17 cellular contexts compared by ENCODE assay signal in genomic region chr20:32623667-32624157, GRCh38. TPM values are rescaled to one million over a fixed set of nuclear protein-coding genes. Genes with fewer than 3 reads are reported as not detected.
DNase-seq lines count a peak whose midpoint lies in the region; FAIRE-seq and TF ChIP-seq lines count a peak whose summit lies in the region.
"Had no signal": no experiment of that assay in that cellular context is flagged by ENCODE, and none has a peak within 500 bp of the region (broad histone marks: within the 10 kb centered on the region; RNA-seq: fewer than 3 reads in every experiment).

No MANE protein-coding gene starts in this region.

- H4K8ac ChIP-seq in H1 (ENCODE audit: extremely low read depth, insufficient read depth, low read length) = no peak overlapping the region

- H3K4me1 ChIP-seq in H1 (replicated peaks in 1 of 4; ENCODE audit: control insufficient read depth in 3 of 4, insufficient read depth in 4 of 4, low read length in 3 of 4) = peaks cover 0 to 11% (median 9%) of the 10 kb centered on the region in 4 experiments; a peak in 6 of 7 replicates
- peaks cover 9% of the 10 kb centered on the region for H3K4me1 ChIP-seq in parathyroid adenoma

- H3K4me2 ChIP-seq in H1 (ENCODE audit: insufficient read depth in 1 of 2, low read depth in 2 of 2, low read length in 2 of 2) (no peak overlapping the region), parathyroid adenoma (ENCODE audit: low read length) (no peak overlapping the region)
- H3K4me2 ChIP-seq: A549 had no signal

- no peak for TF ChIP-seq EP300 in H1 (IDR thresholded peaks at IDR 0.05; ENCODE audit: borderline replicate concordance in 1 of 2, low read depth in 2 of 2, low read length in 2 of 2)

- H3K27ac ChIP-seq in H1 (ENCODE audit: low read depth, low read length) = no peak overlapping the region
- H3K27ac ChIP-seq in parathyroid adenoma = no peak overlapping the region
- H3K27ac ChIP-seq: A549, spleen, upper lobe of left lung had no signal

- 61% methylated on average over 16 of the region's 18 CpGs; no CpG with 5 or more reads in 1 of the 2 experiments for WGBS in H1 (ENCODE audit: extremely low coverage in 1 of 2, insufficient coverage in 1 of 2, insufficient read length in 1 of 2, insufficient replicate concordance in 2 of 2, low coverage in 1 of 2, low lambda C conversion rate in 2 of 2, missing lambda C conversion rate in 1 of 2), 2 experiments

- no peak overlapping the region for H3K4me3 ChIP-seq in H1 (ENCODE audit: extremely low read depth in 1 of 4, insufficient read depth in 2 of 4, low read depth in 3 of 4, low read length in 4 of 4)
- H3K4me3 ChIP-seq in parathyroid adenoma (ENCODE audit: low read depth, low read length) = no peak overlapping the region
- H3K4me3 ChIP-seq: A549, spleen, upper lobe of left lung had no signal

- no peaks in the 10 kb centered on the region for H3K9me3 ChIP-seq in H1 (ENCODE audit: insufficient read depth in 2 of 2, low read depth in 1 of 2, low read length in 1 of 2)
- H3K9me3 ChIP-seq in parathyroid adenoma (ENCODE audit: control insufficient read depth, low read length) = no peaks in the 10 kb centered on the region
- H3K9me3 ChIP-seq: A549, spleen, upper lobe of left lung had no signal

- H3K23ac ChIP-seq in H1 (ENCODE audit: insufficient read length) = no peak overlapping the region

- H3K14ac ChIP-seq in H1 (ENCODE audit: insufficient read length) = no peak overlapping the region

- TF ChIP-seq POLR2A in H1 (IDR thresholded peaks at IDR 0.05; ENCODE audit: control extremely low read depth in 1 of 2, low read depth in 2 of 2, low read length in 2 of 2) = no peak

- H3K79me1 ChIP-seq in H1 (ENCODE audit: low read depth, low read length) = no peaks in the 10 kb centered on the region

- H2BK5ac ChIP-seq in H1 (ENCODE audit: low read depth, low read length) = no peak overlapping the region

- no peaks in the 10 kb centered on the region for H3K27me3 ChIP-seq in H1 (replicated peaks in 1 of 4; ENCODE audit: control insufficient read depth in 3 of 4, extremely low read depth in 1 of 4, insufficient read depth in 3 of 4, low read length in 3 of 4)
- no peaks in the 10 kb centered on the region for H3K27me3 ChIP-seq in parathyroid adenoma (ENCODE audit: control insufficient read depth, insufficient read depth, low read length)

- no peak overlapping the region for H4K91ac ChIP-seq in H1 (replicated peaks; ENCODE audit: insufficient read length, low read length)

- H2AK5ac ChIP-seq in H1 (ENCODE audit: low read depth, low read length) = no peak overlapping the region

- no peak overlapping the region for H2BK20ac ChIP-seq in H1 (ENCODE audit: low read length)

- H4K5ac ChIP-seq in H1 (ENCODE audit: insufficient read length, low read depth, low read length) = no peak overlapping the region

- TF ChIP-seq RAD21 in H1 (IDR thresholded peaks at IDR 0.05 in 1 of 2, conservative IDR thresholded peaks at IDR 0.05 in 1 of 2; ENCODE audit: low read depth in 2 of 2, low read length in 2 of 2) = peak; percentile 38 to 60; a peak in 3 of 4 replicates

- H2BK12ac ChIP-seq in H1 (ENCODE audit: low read depth, low read length) = no peak overlapping the region

- no peak overlapping the region for H3K18ac ChIP-seq in H1 (ENCODE audit: extremely low read depth, low read length)

- H3K23me2 ChIP-seq in H1 (ENCODE audit: low read depth, low read length) = no peaks in the 10 kb centered on the region; the same call in 1 of the 2 replicates

- DNase-seq in DMS79 treated with DMSO at 0.1 percent for 48 hours (lab: John Stamatoyannopoulos, UW) (peak; percentile 33), DMS79 (lab: John Stamatoyannopoulos, UW) (no peak), NCI-H2196 (lab: John Stamatoyannopoulos, UW; ENCODE audit: unreplicated experiment) (peak; percentile 71), H1 (ENCODE audit: low read depth in 1 of 2, low spot score in 2 of 2) (peak in 1 of 2 experiments; percentile 13), 8988T (no peak), NAMALWA (ENCODE audit: low spot score) (no peak)
- DNase-seq in NK-92 treated with Interleukin-12 subunit alpha and Interleukin-12 subunit beta, amount 100 ng/mL, for 24 hours (lab: John Stamatoyannopoulos, UW) = no peak
- DNase-seq: activated CD4-positive, CD25-positive, alpha-beta regulatory T cell treated with anti-CD3 and anti-CD28 coated beads, Interleukin-2, amount 50 U/mL, for 72 hours; activated gamma-delta T cell; NCI-H2107; spleen had no signal

- H3K36me3 ChIP-seq in H1 (ENCODE audit: control insufficient read depth in 2 of 4, insufficient read depth in 4 of 4, low read length in 3 of 4) = no peaks in the 10 kb centered on the region
- H3K36me3 ChIP-seq in parathyroid adenoma (ENCODE audit: control insufficient read depth, insufficient read depth, low read length) = no peaks in the 10 kb centered on the region
- H3K36me3 ChIP-seq: spleen, upper lobe of left lung had no signal

- H2BK15ac ChIP-seq in H1 (ENCODE audit: low read length) = no peak overlapping the region

- H2AFZ ChIP-seq in H1 (ENCODE audit: low read length) = no peak overlapping the region
- peak overlapping the region; percentile 10 for H2AFZ ChIP-seq in parathyroid adenoma

- no peak overlapping the region for H3K4ac ChIP-seq in H1 (replicated peaks; ENCODE audit: insufficient read length, low read depth, low read length)

- H3K9ac ChIP-seq in H1 (replicated peaks in 1 of 4; ENCODE audit: extremely low read depth in 1 of 4, low read depth in 3 of 4, low read length in 3 of 4) (no peak overlapping the region), parathyroid adenoma (no peak overlapping the region)

- POLR2A ChIA-PET in H1 (lab: Charles Lee; ENCODE audit: partially characterized antibody) = interaction anchor here (1.0 kb wide), 1 partner anchor 10 kb away, joined by 3 read pairs; no protein-coding TSS in a partner anchor

- no peak overlapping the region for H2BK120ac ChIP-seq in H1 (replicated peaks; ENCODE audit: low read depth, low read length)

- H3K79me2 ChIP-seq in H1 (ENCODE audit: control insufficient read depth in 1 of 2, insufficient read depth in 2 of 2, low read length in 2 of 2) (no peaks in the 10 kb centered on the region), parathyroid adenoma (no peaks in the 10 kb centered on the region)

- H3K56ac ChIP-seq in H1 (replicated peaks; ENCODE audit: insufficient read length, low read depth, low read length) = no peak overlapping the region

- peaks cover 0 to 2% of the 10 kb centered on the region in 2 experiments for H4K20me1 ChIP-seq in H1 (replicated peaks in 1 of 2; ENCODE audit: control insufficient read depth in 1 of 2, insufficient read depth in 2 of 2, low read length in 2 of 2)

- TF ChIP-seq CTCF in H1 (IDR thresholded peaks at IDR 0.05; ENCODE audit: control extremely low read depth in 1 of 3, insufficient read depth in 1 of 3, low read depth in 1 of 3, low read length in 3 of 3) (peak; percentile 44 to 56 (median 48)), parathyroid adenoma (IDR thresholded peaks at IDR 0.05) (peak; percentile 7)

- no peak for FAIRE-seq in H1 (lab: Jason Lieb, UNC)
- FAIRE-seq: A549, G401.6, GM12891 had no signal

- CTCF ChIA-PET in H1 (lab: Charles Lee; ENCODE audit: partially characterized antibody) = interaction anchor here (0.5 to 3.5 kb wide), 4 partner anchors 12 to 834 kb away, joined by 3 to 14 read pairs (median 3); no protein-coding TSS in a partner anchor

TF ChIP-seq in H1, 55 proteins besides CTCF, POLR2A, EP300 and RAD21:
- TF ChIP-seq MAX (IDR thresholded peaks at IDR 0.05) (0 out of 2 replicates have a peak, but pooled peaks have one; percentile 25), HDAC2 (IDR thresholded peaks at IDR 0.05; ENCODE audit: borderline replicate concordance in 1 of 2, low read depth in 2 of 2, low read length in 2 of 2) (0 out of 4 replicates have a peak, but pooled peaks of 1 of the 2 experiments have one; percentile 5), ZNF274 (IDR thresholded peaks at IDR 0.05; ENCODE audit: borderline replicate concordance, extremely low read depth, low read length) (no peak)

RNA-seq across cellular contexts. Expression of gene NOL4L, which starts 38.6 kb away (rescaled TPM):
- total RNA-seq in H1 (2021; fragmentation: NEBNext Ultra II Directional; extraction: Animal tissue kit (Norgen Biotek cat#: 25700)) = 23.5 and 23.7 TPM in 2 replicates
- 15.3 and 24.9 TPM in 2 replicates for polyA plus RNA-seq in H1 (2011; rRNA removed)
- 11.7 TPM for polyA plus RNA-seq in H1 (2011; cell fraction: cytosol; rRNA removed)
- 37.7 TPM for polyA plus RNA-seq in H1 (2011; cell fraction: nucleus; rRNA removed)
- polyA plus RNA-seq in H1 (2012, experiment 1 of 2) = 18.6 to 23.1 TPM (median 21.2 TPM) in 4 replicates
- 15.5 TPM for polyA plus RNA-seq in H1 (2012, experiment 2 of 2)
- 16.7 TPM for polyA plus RNA-seq in H1 (2013, experiment 1 of 2)
- polyA plus RNA-seq in H1 (2013, experiment 2 of 2) = 18.6 TPM
- 8.1 and 8.9 TPM in 2 replicates for polyA minus RNA-seq in H1 (2011; rRNA and poly(A)+ RNA removed)
- 14.1 TPM for polyA minus RNA-seq in H1 (2011; cell fraction: cytosol; rRNA and poly(A)+ RNA removed)
- polyA minus RNA-seq in H1 (2011; cell fraction: nucleus; rRNA and poly(A)+ RNA removed) = 14.4 TPM

RNA-seq across cellular contexts. Expression of gene C20orf203, which starts 50.0 kb away (rescaled TPM):
- not detected in 2 replicates for total RNA-seq in H1 (2021; fragmentation: NEBNext Ultra II Directional; extraction: Animal tissue kit (Norgen Biotek cat#: 25700))
- polyA plus RNA-seq in H1 (2011; rRNA removed) = 0.03 and 0.08 TPM in 2 replicates
- 0.06 TPM for polyA plus RNA-seq in H1 (2011; cell fraction: cytosol; rRNA removed)
- polyA plus RNA-seq in H1 (2011; cell fraction: nucleus; rRNA removed) = 0.26 TPM
- 0.06 to 0.12 TPM in 2 of 4 replicates, not detected in the others for polyA plus RNA-seq in H1 (2012, experiment 1 of 2)
- not detected for polyA plus RNA-seq in H1 (2012, experiment 2 of 2)
- 0.08 TPM for polyA plus RNA-seq in H1 (2013, experiment 1 of 2)
- 0.02 TPM for polyA plus RNA-seq in H1 (2013, experiment 2 of 2)
- polyA minus RNA-seq in H1 (2011; rRNA and poly(A)+ RNA removed) = 0.06 and 0.22 TPM in 2 replicates
- not detected for polyA minus RNA-seq in H1 (2011; cell fraction: cytosol; rRNA and poly(A)+ RNA removed)
- 0.40 TPM for polyA minus RNA-seq in H1 (2011; cell fraction: nucleus; rRNA and poly(A)+ RNA removed)
- polyA plus RNA-seq: A549, CD14-positive monocyte had no signal

Comparison
In these comparisons a context has a peak if more than half of its experiments do, and no peak if none do; other contexts are left out.
1. DNase-seq: peak in DMS79 treated with DMSO at 0.1 percent for 48 hours (single experiment) and NCI-H2196 (single experiment); none in DMS79 (single experiment), NK-92 treated with Interleukin-12 subunit alpha and Interleukin-12 subunit beta, amount 100 ng/mL, for 24 hours (single experiment), 8988T (single experiment) and NAMALWA (single experiment).